In genomic region chr3:15859507-15860013, GRCh38 we compare ENCODE assay signal across 1 cellular context.
TF ChIP-seq lines count a peak whose summit lies in the region.

No MANE protein-coding gene starts in this region.

TF ChIP-seq in HepG2, 621 proteins besides CTCF, POLR2A, EP300 and RAD21 (continued from another document and continues in another):
- TF ChIP-seq ZNF687 (CRISPR knock-in tag; IDR thresholded peaks at IDR 0.05) = no peak; the same call in 1 of the 2 replicates
- no peak for TF ChIP-seq ETV6 (CRISPR knock-in tag; conservative IDR thresholded peaks at IDR 0.05)
- TF ChIP-seq AGO2 (optimal IDR thresholded peaks at IDR 0.05; ENCODE audit: low read depth, low read length) = peak; percentile 3
- no peak for TF ChIP-seq ERF (CRISPR knock-in tag; IDR thresholded peaks at IDR 0.05)
- no peak for TF ChIP-seq ZNF75D (CRISPR knock-in tag; IDR thresholded peaks at IDR 0.05; ENCODE audit: borderline replicate concordance)
- no peak for TF ChIP-seq ZBTB44 (CRISPR knock-in tag; IDR thresholded peaks at IDR 0.05)
- TF ChIP-seq AGO1 (IDR thresholded peaks at IDR 0.05; ENCODE audit: low read depth, low read length, poor library complexity, severe bottlenecking) = no peak
- TF ChIP-seq NR2F6 (IDR thresholded peaks at IDR 0.05) = no peak
- peak; percentile 49; the same call in 1 of the 2 replicates for TF ChIP-seq NR2F6 (CRISPR knock-in tag; IDR thresholded peaks at IDR 0.05)
- TF ChIP-seq SNAI1 (CRISPR knock-in tag; IDR thresholded peaks at IDR 0.05; ENCODE audit: borderline replicate concordance) = no peak; the same call in 1 of the 2 replicates
- TF ChIP-seq BRF2 (CRISPR knock-in tag; IDR thresholded peaks at IDR 0.05) = no peak; the same call in 1 of the 2 replicates
- no peak for TF ChIP-seq RELA (CRISPR knock-in tag; IDR thresholded peaks at IDR 0.05)
- TF ChIP-seq, protein P1, sequence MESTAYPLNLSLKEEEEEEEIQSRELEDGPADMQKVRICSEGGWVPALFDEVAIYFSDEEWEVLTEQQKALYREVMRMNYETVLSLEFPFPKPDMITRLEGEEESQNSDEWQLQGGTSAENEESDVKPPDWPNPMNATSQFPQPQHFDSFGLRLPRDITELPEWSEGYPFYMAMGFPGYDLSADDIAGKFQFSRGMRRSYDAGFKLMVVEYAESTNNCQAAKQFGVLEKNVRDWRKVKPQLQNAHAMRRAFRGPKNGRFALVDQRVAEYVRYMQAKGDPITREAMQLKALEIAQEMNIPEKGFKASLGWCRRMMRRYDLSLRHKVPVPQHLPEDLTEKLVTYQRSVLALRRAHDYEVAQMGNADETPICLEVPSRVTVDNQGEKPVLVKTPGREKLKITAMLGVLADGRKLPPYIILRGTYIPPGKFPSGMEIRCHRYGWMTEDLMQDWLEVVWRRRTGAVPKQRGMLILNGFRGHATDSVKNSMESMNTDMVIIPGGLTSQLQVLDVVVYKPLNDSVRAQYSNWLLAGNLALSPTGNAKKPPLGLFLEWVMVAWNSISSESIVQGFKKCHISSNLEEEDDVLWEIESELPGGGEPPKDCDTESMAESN (CRISPR knock-in tag; conservative IDR thresholded peaks at IDR 0.05) = no peak; the same call in 1 of the 2 replicates
- no peak for TF ChIP-seq MTF2 (CRISPR knock-in tag; IDR thresholded peaks at IDR 0.05; ENCODE audit: borderline replicate concordance)
- TF ChIP-seq GPN1 (CRISPR knock-in tag; IDR thresholded peaks at IDR 0.05; ENCODE audit: borderline replicate concordance) = no peak
- peak; percentile 66 for TF ChIP-seq HNRNPLL (IDR thresholded peaks at IDR 0.05; ENCODE audit: low read depth, low read length, poor library complexity, severe bottlenecking)
- 0 out of 2 replicates have a peak, but pooled peaks have one; percentile 38 for TF ChIP-seq ZNF329 (CRISPR knock-in tag; IDR thresholded peaks at IDR 0.05; ENCODE audit: low read depth)
- TF ChIP-seq PATZ1 (CRISPR knock-in tag; IDR thresholded peaks at IDR 0.05) = peak; percentile 85
- no peak for TF ChIP-seq SP4 (CRISPR knock-in tag; IDR thresholded peaks at IDR 0.05)
- TF ChIP-seq ZNF781 (CRISPR knock-in tag; IDR thresholded peaks at IDR 0.05; ENCODE audit: borderline replicate concordance, not compliant biosample characterization) = no peak
- no peak for TF ChIP-seq MED1 (CRISPR knock-in tag; IDR thresholded peaks at IDR 0.05)
- TF ChIP-seq ZNF33B (CRISPR knock-in tag; IDR thresholded peaks at IDR 0.05) = 0 out of 2 replicates have a peak, but pooled peaks have one; percentile 2
- no peak for TF ChIP-seq ATRX (CRISPR knock-in tag; IDR thresholded peaks at IDR 0.05; ENCODE audit: borderline replicate concordance)
- no peak for TF ChIP-seq RFX3 (CRISPR knock-in tag; IDR thresholded peaks at IDR 0.05)
- no peak for TF ChIP-seq ZEB1 (IDR thresholded peaks at IDR 0.05; ENCODE audit: insufficient replicate concordance, low read depth)
- TF ChIP-seq ZNF232 (CRISPR knock-in tag; IDR thresholded peaks at IDR 0.05; ENCODE audit: borderline replicate concordance) = no peak
- no peak for TF ChIP-seq MIER3 (CRISPR knock-in tag; IDR thresholded peaks at IDR 0.05; ENCODE audit: borderline replicate concordance)
- TF ChIP-seq ZBTB14 (CRISPR knock-in tag; IDR thresholded peaks at IDR 0.05) = 0 out of 2 replicates have a peak, but pooled peaks have one; percentile 8
- no peak for TF ChIP-seq ZNF605 (CRISPR knock-in tag; IDR thresholded peaks at IDR 0.05)
- TF ChIP-seq ESRRA (CRISPR knock-in tag; IDR thresholded peaks at IDR 0.05; ENCODE audit: low read depth) = no peak
- 0 out of 2 replicates have a peak, but pooled peaks have one; percentile 6 for TF ChIP-seq SALL2 (CRISPR knock-in tag; IDR thresholded peaks at IDR 0.05)
- peak; percentile 33; the same call in 1 of the 2 replicates for TF ChIP-seq ZBTB25 (CRISPR knock-in tag; IDR thresholded peaks at IDR 0.05)
- no peak for TF ChIP-seq ZNF615 (CRISPR knock-in tag; IDR thresholded peaks at IDR 0.05; ENCODE audit: borderline replicate concordance)
- TF ChIP-seq, protein P2, sequence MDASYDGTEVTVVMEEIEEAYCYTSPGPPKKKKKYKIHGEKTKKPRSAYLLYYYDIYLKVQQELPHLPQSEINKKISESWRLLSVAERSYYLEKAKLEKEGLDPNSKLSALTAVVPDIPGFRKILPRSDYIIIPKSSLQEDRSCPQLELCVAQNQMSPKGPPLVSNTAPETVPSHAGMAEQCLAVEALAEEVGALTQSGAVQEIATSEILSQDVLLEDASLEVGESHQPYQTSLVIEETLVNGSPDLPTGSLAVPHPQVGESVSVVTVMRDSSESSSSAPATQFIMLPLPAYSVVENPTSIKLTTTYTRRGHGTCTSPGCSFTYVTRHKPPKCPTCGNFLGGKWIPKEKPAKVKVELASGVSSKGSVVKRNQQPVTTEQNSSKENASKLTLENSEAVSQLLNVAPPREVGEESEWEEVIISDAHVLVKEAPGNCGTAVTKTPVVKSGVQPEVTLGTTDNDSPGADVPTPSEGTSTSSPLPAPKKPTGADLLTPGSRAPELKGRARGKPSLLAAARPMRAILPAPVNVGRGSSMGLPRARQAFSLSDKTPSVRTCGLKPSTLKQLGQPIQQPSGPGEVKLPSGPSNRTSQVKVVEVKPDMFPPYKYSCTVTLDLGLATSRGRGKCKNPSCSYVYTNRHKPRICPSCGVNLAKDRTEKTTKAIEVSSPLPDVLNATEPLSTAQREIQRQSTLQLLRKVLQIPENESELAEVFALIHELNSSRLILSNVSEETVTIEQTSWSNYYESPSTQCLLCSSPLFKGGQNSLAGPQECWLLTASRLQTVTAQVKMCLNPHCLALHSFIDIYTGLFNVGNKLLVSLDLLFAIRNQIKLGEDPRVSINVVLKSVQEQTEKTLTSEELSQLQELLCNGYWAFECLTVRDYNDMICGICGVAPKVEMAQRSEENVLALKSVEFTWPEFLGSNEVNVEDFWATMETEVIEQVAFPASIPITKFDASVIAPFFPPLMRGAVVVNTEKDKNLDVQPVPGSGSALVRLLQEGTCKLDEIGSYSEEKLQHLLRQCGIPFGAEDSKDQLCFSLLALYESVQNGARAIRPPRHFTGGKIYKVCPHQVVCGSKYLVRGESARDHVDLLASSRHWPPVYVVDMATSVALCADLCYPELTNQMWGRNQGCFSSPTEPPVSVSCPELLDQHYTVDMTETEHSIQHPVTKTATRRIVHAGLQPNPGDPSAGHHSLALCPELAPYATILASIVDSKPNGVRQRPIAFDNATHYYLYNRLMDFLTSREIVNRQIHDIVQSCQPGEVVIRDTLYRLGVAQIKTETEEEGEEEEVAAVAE (CRISPR knock-in tag; IDR thresholded peaks at IDR 0.05; ENCODE audit: borderline replicate concordance) = peak; percentile 99
- TF ChIP-seq ZNF678 (CRISPR knock-in tag; IDR thresholded peaks at IDR 0.05) = no peak
- no peak for TF ChIP-seq ZNF224 (CRISPR knock-in tag; IDR thresholded peaks at IDR 0.05)
- TF ChIP-seq MXI1 (IDR thresholded peaks at IDR 0.05; ENCODE audit: borderline replicate concordance, low read depth, low read length) = no peak
- no peak for TF ChIP-seq ZNF326 (CRISPR knock-in tag; IDR thresholded peaks at IDR 0.05; ENCODE audit: borderline replicate concordance)
- no peak for TF ChIP-seq RBM39 (IDR thresholded peaks at IDR 0.05; ENCODE audit: low read depth, low read length, poor library complexity, severe bottlenecking)
- TF ChIP-seq SAP130 (CRISPR knock-in tag; IDR thresholded peaks at IDR 0.05; ENCODE audit: low read depth) = peak; percentile 16
- no peak for TF ChIP-seq ZNF780A (CRISPR knock-in tag; IDR thresholded peaks at IDR 0.05)
